ENCODE assay signal across 27 cellular contexts in the genomic region with DNA sequence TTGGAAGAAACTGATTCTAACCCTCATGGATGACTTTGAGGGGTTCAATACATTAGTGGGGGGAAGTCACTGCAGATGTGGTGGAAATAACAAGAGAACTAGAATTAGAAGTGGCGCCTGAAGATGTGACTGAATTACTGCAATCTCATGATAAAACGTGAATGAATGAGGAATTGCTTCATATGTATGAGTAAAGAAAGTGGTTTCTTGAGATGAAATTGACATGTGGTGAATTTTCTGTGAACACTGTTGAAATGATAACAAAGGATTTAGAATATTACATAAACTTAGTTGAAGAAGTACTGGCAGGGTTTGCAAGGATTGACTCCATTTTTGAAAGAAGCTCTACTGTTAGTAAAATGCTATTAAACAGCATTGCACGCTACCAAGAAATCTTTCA.
A peak's percentile ranks its signal among the peaks of the same experiment; 100 is the strongest.
DNase-seq lines count a peak whose midpoint lies in the region; ATAC-seq, FAIRE-seq and TF ChIP-seq lines count a peak whose summit lies in the region.
"Had no signal": no experiment of that assay in that cellular context is flagged by ENCODE, and none has a peak within 500 bp of the region (broad histone marks: within the 10 kb centered on the region; RNA-seq: fewer than 3 reads in every experiment).

No MANE protein-coding gene starts in this region.

- peak overlapping the region; percentile 18 for H3K27ac Mint-ChIP-seq in activated B cell treated with CpG ODN at 0.5 μM for 24 hours
- H3K27ac Mint-ChIP-seq: activated CD4-positive, alpha-beta T cell treated with anti-CD3 and anti-CD28 coated beads, Interleukin-2, amount 10 ng/mL, durations not matched to agents 7 days and 5 days; activated naive CD4-positive, alpha-beta T cell treated with anti-CD3 and anti-CD28 coated beads for 36 hours; nephron progenitor cell; type B pancreatic cell had no signal

- H3K4me3 ChIP-seq in NB4 (ENCODE audit: low read depth, low read length) = no peak overlapping the region
- no peak overlapping the region for H3K4me3 ChIP-seq in skeletal muscle cell (ENCODE audit: low read depth, low read length)
- H3K4me3 ChIP-seq: HAP-1, pancreas, spleen had no signal

- no peaks in the 10 kb centered on the region for H3K9me3 Mint-ChIP-seq in activated B cell treated with CpG ODN at 0.5 μM for 24 hours
- H3K9me3 Mint-ChIP-seq: activated CD4-positive, alpha-beta T cell treated with anti-CD3 and anti-CD28 coated beads, Interleukin-2, amount 10 ng/mL, durations not matched to agents 7 days and 5 days; activated naive CD4-positive, alpha-beta T cell treated with anti-CD3 and anti-CD28 coated beads for 36 hours; nephron progenitor cell; type B pancreatic cell had no signal

- POLR2A ChIA-PET in activated B cell treated with CpG ODN at 0.5 μM for 24 hours (lab: Charles Lee) = interaction anchor here (0.6 kb wide), 1 partner anchor 26 kb away, joined by 3 read pairs; no protein-coding TSS in a partner anchor

- no peak overlapping the region for H3K4me3 Mint-ChIP-seq in activated B cell treated with CpG ODN at 0.5 μM for 24 hours
- H3K4me3 Mint-ChIP-seq: activated CD4-positive, alpha-beta T cell treated with anti-CD3 and anti-CD28 coated beads, Interleukin-2, amount 10 ng/mL, durations not matched to agents 7 days and 5 days; activated naive CD4-positive, alpha-beta T cell treated with anti-CD3 and anti-CD28 coated beads for 36 hours; nephron progenitor cell; type B pancreatic cell had no signal

- H3K4me1 Mint-ChIP-seq in activated B cell treated with CpG ODN at 0.5 μM for 24 hours = peaks cover 82% of the 10 kb centered on the region

- ATAC-seq in activated B cell treated with CpG ODN at 0.5 μM for 24 hours (ENCODE audit: low read depth) = no peak
- ATAC-seq in GM18519 (IDR thresholded peaks at IDR 0.05; ENCODE audit: low FRiP score, unreplicated experiment) = no peak
- ATAC-seq: pancreas, Right ventricle myocardium inferior had no signal

- FAIRE-seq in GM12891 (lab: Jason Lieb, UNC) = peak; percentile 38
- FAIRE-seq: frontal cortex, pancreas had no signal

- no peaks in the 10 kb centered on the region for H3K27me3 Mint-ChIP-seq in activated B cell treated with CpG ODN at 0.5 μM for 24 hours
- H3K27me3 Mint-ChIP-seq: type B pancreatic cell had no signal

- H3K36me3 Mint-ChIP-seq in activated B cell treated with CpG ODN at 0.5 μM for 24 hours (ENCODE audit: low read depth) = no peaks in the 10 kb centered on the region
- H3K36me3 Mint-ChIP-seq: type B pancreatic cell had no signal

- TF ChIP-seq CTCF in NB4 (IDR thresholded peaks at IDR 0.05; ENCODE audit: low read depth, low read length) (no peak), activated B cell treated with CpG ODN at 0.5 μM for 24 hours (IDR thresholded peaks at IDR 0.05) (no peak)

- TF ChIP-seq POLR2A in GM12891 (IDR thresholded peaks at IDR 0.05; ENCODE audit: low read depth, low read length) = no peak
- no peak for TF ChIP-seq POLR2A in NB4 (IDR thresholded peaks at IDR 0.05; ENCODE audit: extremely low read depth, insufficient read length)

- no peak for DNase-seq in GM12891 (ENCODE audit: insufficient read length, low spot score)
- peak; percentile 21 for DNase-seq in NB4 (ENCODE audit: low read depth)
- no peak for DNase-seq in activated B cell treated with CpG ODN at 0.5 μM for 24 hours
- DNase-seq in skeletal muscle cell (ENCODE audit: low read depth) = peak; percentile 15
- no peak for DNase-seq in cortex of kidney (lab: John Stamatoyannopoulos, UW)
- no peak for DNase-seq in D341Med (ENCODE audit: low spot score)
- no peak for DNase-seq in NCI-H1092 treated with DMSO at 0.1 percent for 48 hours (lab: John Stamatoyannopoulos, UW)
- DNase-seq: activated CD4-positive, alpha-beta T cell treated with anti-CD3 and anti-CD28 coated beads, Interleukin-2, amount 10 ng/mL, durations not matched to agents 7 days and 5 days; activated naive CD4-positive, alpha-beta T cell treated with anti-CD3 and anti-CD28 coated beads for 36 hours; amygdala; DND-41; effector memory CD4-positive, alpha-beta T cell; Karpas-422; left colon; mammary epithelial cell; NCI-H1105; NCI-H1930; NCI-H69; nephron progenitor cell; pancreas; retina; spleen had no signal

- CTCF ChIA-PET in activated B cell treated with CpG ODN at 0.5 μM for 24 hours (lab: Charles Lee) = no interaction called here

- intact Hi-C loops in activated B cell treated with CpG ODN at 0.5 μM for 24 hours (cut with micrococcal nuclease) = loop anchor here (5.0 kb wide), 1 partner anchor 323 kb away; the partner anchor contains the start of gene PTBP3

TF ChIP-seq in GM12891, 5 proteins besides CTCF, POLR2A, EP300 and RAD21:
- TF ChIP-seq PAX5 (IDR thresholded peaks at IDR 0.05; ENCODE audit: insufficient read depth, low read length, severe bottlenecking) (no peak), SPI1 (IDR thresholded peaks at IDR 0.05; ENCODE audit: low read depth, low read length) (no peak), TAF1 (IDR thresholded peaks at IDR 0.05; ENCODE audit: low read depth, low read length) (no peak), POU2F2 (IDR thresholded peaks at IDR 0.05; ENCODE audit: low read depth, low read length) (no peak), POLR2AphosphoS5 (IDR thresholded peaks at IDR 0.05; ENCODE audit: low read depth, low read length) (no peak)
TF ChIP-seq in GM12891: peak in this region for 0.

Comparison
In these comparisons a context has a peak if more than half of its experiments do, and no peak if none do; other contexts are left out.
1. DNase-seq: peak in NB4 (single experiment) and skeletal muscle cell (single experiment); none in GM12891 (single experiment), activated B cell treated with CpG ODN at 0.5 μM for 24 hours (single experiment), cortex of kidney (single experiment), D341Med (single experiment) and NCI-H1092 treated with DMSO at 0.1 percent for 48 hours (single experiment).